ENCODE assay signal across 21 cellular contexts in genomic region chr1:2628191-2628932, GRCh38. TPM values are rescaled to one million over a fixed set of nuclear protein-coding genes. Genes with fewer than 3 reads are reported as not detected.
DNase-seq lines count a peak whose midpoint lies in the region; ATAC-seq and TF ChIP-seq lines count a peak whose summit lies in the region.
"Had no signal": no experiment of that assay in that cellular context is flagged by ENCODE, and none has a peak within 500 bp of the region (broad histone marks: within the 10 kb centered on the region; RNA-seq: fewer than 3 reads in every experiment).

No MANE protein-coding gene starts in this region.

- intact Hi-C loops in activated T-helper 1 cell treated with anti-CD3 and anti-CD28 coated beads, Interleukin-12 subunit alpha, Interleukin-12 subunit beta, Interleukin-2, Interleukin-4 antibody, amounts not matched to agents 30 ng/mL and 10 ng/mL and 1 ng/mL, durations not matched to agents 14 hours and 24 hours and 36 hours (cut with micrococcal nuclease): no loop called here

- H3K9ac ChIP-seq in SK-N-SH (no peak overlapping the region), endodermal cell (ENCODE audit: extremely low read depth, low read length, poor library complexity, severe bottlenecking) (no peak overlapping the region), neural cell (ENCODE audit: low read length) (peak overlapping the region; percentile 34)
- H3K9ac ChIP-seq: KMS-11 had no signal

- H3K4me3 Mint-ChIP-seq in endodermal cell: peak overlapping the region; percentile 19
- no peak overlapping the region for H3K4me3 Mint-ChIP-seq in activated T-helper 1 cell treated with anti-CD3 and anti-CD28 coated beads, Interleukin-12 subunit alpha, Interleukin-12 subunit beta, Interleukin-2, Interleukin-4 antibody, amounts not matched to agents 30 ng/mL and 10 ng/mL and 1 ng/mL, durations not matched to agents 14 hours and 24 hours and 36 hours

- whole genome bisulfite sequencing in SK-N-SH (ENCODE audit: low lambda C conversion rate): 0% methylated on average over 1 of the region's 46 CpGs
- 42 to 45% methylated on average over 6 to 46 of the region's 46 CpGs for WGBS in endodermal cell (ENCODE audit: insufficient coverage in 1 of 2, insufficient read length in 1 of 2), 2 experiments

- no peak for TF ChIP-seq EP300 in SK-N-SH (IDR thresholded peaks at IDR 0.05; ENCODE audit: borderline replicate concordance in 1 of 2, low read depth in 1 of 2, low read length in 1 of 2)
- TF ChIP-seq EP300 in neural cell (conservative IDR thresholded peaks at IDR 0.05; ENCODE audit: poor library complexity, severe bottlenecking): no peak

- H3K9me2 ChIP-seq in SK-N-SH (no peaks in the 10 kb centered on the region), neural cell (ENCODE audit: insufficient read depth, low read length) (no peaks in the 10 kb centered on the region)

- no peaks in the 10 kb centered on the region for H3K9me3 Mint-ChIP-seq in endodermal cell
- H3K9me3 Mint-ChIP-seq in activated T-helper 1 cell treated with anti-CD3 and anti-CD28 coated beads, Interleukin-12 subunit alpha, Interleukin-12 subunit beta, Interleukin-2, Interleukin-4 antibody, amounts not matched to agents 30 ng/mL and 10 ng/mL and 1 ng/mL, durations not matched to agents 14 hours and 24 hours and 36 hours: peaks cover 8% of the 10 kb centered on the region

- peaks cover 89% of the 10 kb centered on the region for H3K27me3 Mint-ChIP-seq in endodermal cell (ENCODE audit: insufficient read depth)
- peaks cover 34% of the 10 kb centered on the region for H3K27me3 Mint-ChIP-seq in activated T-helper 1 cell treated with anti-CD3 and anti-CD28 coated beads, Interleukin-12 subunit alpha, Interleukin-12 subunit beta, Interleukin-2, Interleukin-4 antibody, amounts not matched to agents 30 ng/mL and 10 ng/mL and 1 ng/mL, durations not matched to agents 14 hours and 24 hours and 36 hours (ENCODE audit: insufficient read depth)

- no peak for ATAC-seq in SK-N-SH treated with all-trans-retinoic acid at 6 μM for 48 hours
- ATAC-seq in GM19397 (IDR thresholded peaks at IDR 0.05; ENCODE audit: unreplicated experiment): no peak

- no peak overlapping the region for H2AFZ ChIP-seq in SK-N-SH (ENCODE audit: low read depth)
- no peak overlapping the region for H2AFZ ChIP-seq in neural cell (ENCODE audit: low read depth, low read length)

- H3K4me1 ChIP-seq in SK-N-SH (ENCODE audit: control insufficient read depth in 1 of 2, insufficient read depth in 2 of 2, low read depth in 1 of 2, low read length in 1 of 2) (no peaks in the 10 kb centered on the region), endodermal cell (ENCODE audit: control insufficient read depth, insufficient read depth, low read length) (no peaks in the 10 kb centered on the region)
- H3K4me1 ChIP-seq: ascending aorta had no signal

- H4K20me1 ChIP-seq in SK-N-SH (ENCODE audit: insufficient read depth) (no peaks in the 10 kb centered on the region), neural cell (ENCODE audit: insufficient read depth) (no peaks in the 10 kb centered on the region)

- H3K4me1 Mint-ChIP-seq in endodermal cell: no peaks in the 10 kb centered on the region
- no peaks in the 10 kb centered on the region for H3K4me1 Mint-ChIP-seq in activated T-helper 1 cell treated with anti-CD3 and anti-CD28 coated beads, Interleukin-12 subunit alpha, Interleukin-12 subunit beta, Interleukin-2, Interleukin-4 antibody, amounts not matched to agents 30 ng/mL and 10 ng/mL and 1 ng/mL, durations not matched to agents 14 hours and 24 hours and 36 hours (ENCODE audit: low read depth)

- POLR2A ChIA-PET in SK-N-SH (lab: Yijun Ruan, JAX): no interaction called here

- H3K9me3 ChIP-seq in SK-N-SH: no peaks in the 10 kb centered on the region
- peaks cover 7% of the 10 kb centered on the region for H3K9me3 ChIP-seq in endodermal cell (ENCODE audit: control insufficient read depth, low read length)
- no peaks in the 10 kb centered on the region for H3K9me3 ChIP-seq in neural cell (ENCODE audit: low read length)
- H3K9me3 ChIP-seq: ascending aorta had no signal

- H3K27ac ChIP-seq in SK-N-SH (ENCODE audit: low read depth in 2 of 2, low read length in 1 of 2): no peak overlapping the region
- no peak overlapping the region for H3K27ac ChIP-seq in endodermal cell (ENCODE audit: low read depth, low read length)
- H3K27ac ChIP-seq in neural cell (ENCODE audit: low read length): no peak overlapping the region
- H3K27ac ChIP-seq: 22Rv1, ascending aorta, KMS-11 had no signal

- DNase-seq in SK-N-SH: peak; percentile 33
- peak; percentile 15 for DNase-seq in GM10266 (ENCODE audit: extremely low spot score)
- DNase-seq in endodermal cell: peak; percentile 50
- no peak for DNase-seq in activated T-helper 1 cell treated with anti-CD3 and anti-CD28 coated beads, Interleukin-12 subunit alpha, Interleukin-12 subunit beta, Interleukin-2, Interleukin-4 antibody, amounts not matched to agents 30 ng/mL and 10 ng/mL and 1 ng/mL, durations not matched to agents 14 hours and 24 hours and 36 hours (ENCODE audit: low spot score)
- DNase-seq in NCI-H1092 (lab: John Stamatoyannopoulos, UW): no peak
- DNase-seq: activated CD4-positive, alpha-beta T cell treated with anti-CD3 and anti-CD28 coated beads, Interleukin-2, amount 50 U/mL, for 48 hours; activated effector memory CD4-positive, alpha-beta T cell treated with Interleukin-2 at 50 U/mL for 16 hours; C1 segment of cervical spinal cord; kidney; NCI-H1105; NCI-H69; PC-3; stimulated activated CD4-positive, alpha-beta T cell treated with anti-CD3 and anti-CD28 coated beads, Interleukin-4, amount 100 ng/mL, for 4 hours; trophoblast cell had no signal

- H3K36me3 Mint-ChIP-seq in endodermal cell (ENCODE audit: low read depth): no peaks in the 10 kb centered on the region
- no peaks in the 10 kb centered on the region for H3K36me3 Mint-ChIP-seq in activated T-helper 1 cell treated with anti-CD3 and anti-CD28 coated beads, Interleukin-12 subunit alpha, Interleukin-12 subunit beta, Interleukin-2, Interleukin-4 antibody, amounts not matched to agents 30 ng/mL and 10 ng/mL and 1 ng/mL, durations not matched to agents 14 hours and 24 hours and 36 hours (ENCODE audit: low read depth)

- CTCF ChIA-PET in SK-N-SH (lab: Yijun Ruan, JAX): no interaction called here

- H3K27me3 ChIP-seq in SK-N-SH (ENCODE audit: insufficient read depth): peaks cover 13% of the 10 kb centered on the region; the same call in 1 of the 2 replicates
- H3K27me3 ChIP-seq in endodermal cell (ENCODE audit: control insufficient read depth, insufficient read depth, low read length, poor library complexity, severe bottlenecking): peaks cover 50% of the 10 kb centered on the region
- H3K27me3 ChIP-seq in neural cell (ENCODE audit: insufficient read depth, low read depth, low read length): peaks cover 31% of the 10 kb centered on the region

- H3K79me2 ChIP-seq in SK-N-SH (ENCODE audit: insufficient read depth) (no peaks in the 10 kb centered on the region), neural cell (replicated peaks; ENCODE audit: insufficient read depth, low read length) (no peaks in the 10 kb centered on the region)

- TF ChIP-seq RAD21 in SK-N-SH (IDR thresholded peaks at IDR 0.05; ENCODE audit: low read length) (no peak), neural cell (conservative IDR thresholded peaks at IDR 0.05) (no peak)

- H3K4me2 ChIP-seq in SK-N-SH: no peak overlapping the region
- no peak overlapping the region for H3K4me2 ChIP-seq in neural cell (ENCODE audit: low read length)
- H3K4me2 ChIP-seq: KMS-11 had no signal

- no peak overlapping the region for H3K27ac Mint-ChIP-seq in endodermal cell
- no peak overlapping the region for H3K27ac Mint-ChIP-seq in activated T-helper 1 cell treated with anti-CD3 and anti-CD28 coated beads, Interleukin-12 subunit alpha, Interleukin-12 subunit beta, Interleukin-2, Interleukin-4 antibody, amounts not matched to agents 30 ng/mL and 10 ng/mL and 1 ng/mL, durations not matched to agents 14 hours and 24 hours and 36 hours

- H3F3A ChIP-seq in SK-N-SH (replicated peaks; ENCODE audit: insufficient read depth) (peaks cover 5% of the 10 kb centered on the region), neural cell (ENCODE audit: insufficient read depth, low read length, poor library complexity, severe bottlenecking) (no peaks in the 10 kb centered on the region)

- H3K4me3 ChIP-seq in SK-N-SH (ENCODE audit: low read depth in 2 of 2, low read length in 1 of 2) (no peak overlapping the region), endodermal cell (ENCODE audit: low read length) (no peak overlapping the region), neural cell (ENCODE audit: low read length) (peak overlapping the region; percentile 63)
- H3K4me3 ChIP-seq: ascending aorta had no signal

- H3K36me3 ChIP-seq in SK-N-SH (replicated peaks in 1 of 2; ENCODE audit: control insufficient read depth in 1 of 2, insufficient read depth in 2 of 2, low read length in 1 of 2) (no peaks in the 10 kb centered on the region), endodermal cell (ENCODE audit: control insufficient read depth, insufficient read depth, low read length) (no peaks in the 10 kb centered on the region), neural cell (ENCODE audit: insufficient read depth, low read length) (no peaks in the 10 kb centered on the region)
- H3K36me3 ChIP-seq: ascending aorta had no signal

- TF ChIP-seq CTCF in SK-N-SH (IDR thresholded peaks at IDR 0.05) (no peak), GM10266 (IDR thresholded peaks at IDR 0.05; ENCODE audit: control insufficient read depth, insufficient read depth, low read depth, missing control alignments) (no peak), endodermal cell (conservative IDR thresholded peaks at IDR 0.05) (no peak), neural cell (IDR thresholded peaks at IDR 0.05; ENCODE audit: poor library complexity, severe bottlenecking) (no peak)

RNA-seq across cellular contexts. Expression of gene MMEL1, which starts 4.5 kb away (rescaled TPM):
- polyA plus RNA-seq in SK-N-SH (2012; rRNA removed) (0.16 and 0.26 TPM in 2 replicates), neural cell (5.2 TPM in 1 of 2 replicates, not detected in the other)
- polyA plus RNA-seq in SK-N-SH (2012; cell fraction: cytosol; rRNA removed): 0.22 and 0.35 TPM in 2 replicates
- 0.42 and 1.0 TPM in 2 replicates for polyA plus RNA-seq in SK-N-SH (2012; cell fraction: nucleus; rRNA removed)
- total RNA-seq in endodermal cell: under 1 TPM in 1 of 2 donors, not detected in 1; 0.42 TPM
- polyA plus RNA-seq in endodermal cell (2013, experiment 1 of 2): 3.1 TPM
- polyA plus RNA-seq in endodermal cell (2013, experiment 2 of 2): 0.79 TPM
- polyA minus RNA-seq in neural cell: not detected in 2 replicates
- 0.86 and 1.0 TPM in 2 replicates for total RNA-seq in activated T-helper 1 cell treated with anti-CD3 and anti-CD28 coated beads, Interleukin-12 subunit alpha, Interleukin-12 subunit beta, Interleukin-2, Interleukin-4 antibody, amounts not matched to agents 30 ng/mL and 10 ng/mL and 1 ng/mL, durations not matched to agents 14 hours and 24 hours and 36 hours
- total RNA-seq: ascending aorta, osteocyte, PC-3 had no signal

RNA-seq across cellular contexts. Expression of gene PRXL2B, which starts 41.8 kb away (rescaled TPM):
- polyA plus RNA-seq in SK-N-SH (2012; rRNA removed): 28.0 and 33.7 TPM in 2 replicates
- polyA plus RNA-seq in SK-N-SH (2012; cell fraction: cytosol; rRNA removed): 13.0 and 22.1 TPM in 2 replicates
- polyA plus RNA-seq in SK-N-SH (2012; cell fraction: nucleus; rRNA removed): 43.9 and 44.0 TPM in 2 replicates
- total RNA-seq in endodermal cell: 10 to 100 TPM; 33.4 to 34.4 TPM
- 33.4 TPM for polyA plus RNA-seq in endodermal cell (2013, experiment 1 of 2)
- 29.0 TPM for polyA plus RNA-seq in endodermal cell (2013, experiment 2 of 2)
- polyA plus RNA-seq in neural cell: 29.0 and 35.9 TPM in 2 replicates
- 19.2 and 26.8 TPM in 2 replicates for polyA minus RNA-seq in neural cell
- total RNA-seq in activated T-helper 1 cell treated with anti-CD3 and anti-CD28 coated beads, Interleukin-12 subunit alpha, Interleukin-12 subunit beta, Interleukin-2, Interleukin-4 antibody, amounts not matched to agents 30 ng/mL and 10 ng/mL and 1 ng/mL, durations not matched to agents 14 hours and 24 hours and 36 hours: 39.5 and 42.1 TPM in 2 replicates

Comparison
In these comparisons a context has a peak if more than half of its experiments do, and no peak if none do; other contexts are left out.
1. DNase-seq: peak in SK-N-SH (single experiment), GM10266 (single experiment) and endodermal cell (single experiment); none in activated T-helper 1 cell treated with anti-CD3 and anti-CD28 coated beads, Interleukin-12 subunit alpha, Interleukin-12 subunit beta, Interleukin-2, Interleukin-4 antibody, amounts not matched to agents 30 ng/mL and 10 ng/mL and 1 ng/mL, durations not matched to agents 14 hours and 24 hours and 36 hours (single experiment) and NCI-H1092 (single experiment).